In the genomic region with DNA sequence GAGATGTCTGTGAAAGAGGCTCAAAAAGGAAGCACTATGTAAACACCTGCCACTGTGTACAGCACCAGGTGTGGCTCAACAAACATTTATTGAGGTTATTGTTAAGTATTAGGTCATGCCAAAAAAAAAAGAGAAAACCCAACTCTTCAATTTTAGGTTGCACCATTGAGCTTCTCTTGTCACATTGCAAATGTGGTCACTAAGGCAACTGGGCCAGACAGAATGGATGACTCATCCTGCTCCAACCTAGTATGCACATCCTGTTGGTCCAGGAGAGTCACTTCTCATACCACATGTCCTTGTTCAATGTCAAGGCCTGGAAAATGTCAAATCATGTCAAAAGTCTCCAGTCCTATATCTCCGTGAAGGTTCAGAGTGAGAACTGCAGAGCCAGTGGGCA, we compare ENCODE assay signal across 1 cellular context.
TF ChIP-seq lines count a peak whose summit lies in the region.

No MANE protein-coding gene starts in this region.

TF ChIP-seq in K562, 482 proteins besides CTCF, POLR2A, EP300 and RAD21 (continued from another document):
- TF ChIP-seq TCF7L2 (IDR thresholded peaks at IDR 0.05; ENCODE audit: low read depth, low read length) (no peak), ELF1 (tag; IDR thresholded peaks at IDR 0.05) (no peak), ZNF551 (CRISPR knock-in tag; IDR thresholded peaks at IDR 0.05) (no peak), FOSL1 (tag; conservative IDR thresholded peaks at IDR 0.05) (peak; percentile 97), DPF2 (IDR thresholded peaks at IDR 0.05) (peak; percentile 72), MEIS2 (IDR thresholded peaks at IDR 0.05; ENCODE audit: partially characterized antibody) (peak; percentile 72), DLX4 (CRISPR knock-in tag; IDR thresholded peaks at IDR 0.05) (no peak), ZEB2 (IDR thresholded peaks at IDR 0.05) (peak; percentile 73; the same call in 1 of the 2 replicates)
